In the genomic region with DNA sequence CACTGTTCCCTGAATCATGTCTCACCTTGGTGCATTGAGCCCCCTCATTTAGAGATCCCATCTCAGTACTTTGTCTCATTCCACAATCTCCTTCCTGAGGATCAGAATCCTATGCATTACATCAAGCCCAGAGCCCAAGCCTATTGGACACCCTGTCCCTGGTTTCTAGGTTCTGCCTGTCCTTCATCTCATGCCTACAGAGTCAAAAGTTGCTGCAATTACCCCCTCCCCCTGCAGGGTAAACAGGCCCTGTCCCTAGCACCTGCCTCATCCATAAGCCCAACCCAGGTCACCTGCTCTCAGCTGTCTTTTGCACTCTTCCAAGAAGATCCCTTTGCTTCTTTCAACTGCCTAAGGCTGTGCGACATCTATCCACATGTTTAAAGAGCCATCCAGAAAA, we compare ENCODE assay signal across 15 cellular contexts.
DNase-seq lines count a peak whose midpoint lies in the region; TF ChIP-seq lines count a peak whose summit lies in the region.
"Had no signal": no experiment of that assay in that cellular context is flagged by ENCODE, and none has a peak within 500 bp of the region (broad histone marks: within the 10 kb centered on the region; RNA-seq: fewer than 3 reads in every experiment).

No MANE protein-coding gene starts in this region.

- no peaks in the 10 kb centered on the region for H3K9me3 Mint-ChIP-seq in nephron progenitor cell

- DNase-seq in NCI-H82 (lab: John Stamatoyannopoulos, UW) (peak; percentile 32), NCI-H82 treated with DMSO at 0.1 percent for 48 hours (lab: John Stamatoyannopoulos, UW; ENCODE audit: unreplicated experiment) (no peak), NCI-H526 treated with DMSO at 0.1 percent for 48 hours (lab: John Stamatoyannopoulos, UW) (peak; percentile 12), hepatocyte (ENCODE audit: low spot score) (peak; percentile 11), NCI-H226 (no peak), nephron progenitor cell (no peak), kidney tubule cell (ENCODE audit: low spot score) (no peak)
- DNase-seq: C1 segment of cervical spinal cord, DMS 273 treated with DMSO at 0.1 percent for 48 hours, Karpas-422, MM.1S, NCI-H2029, NCI-H2171 treated with DMSO at 0.1 percent for 48 hours, SJCRH30 had no signal

- H3K27ac Mint-ChIP-seq in nephron progenitor cell, result no peak overlapping the region

- no peak overlapping the region for H3K4me3 ChIP-seq in hepatocyte
- H3K4me3 ChIP-seq: A549, SJCRH30 had no signal

- no peaks in the 10 kb centered on the region for H3K9me3 ChIP-seq in hepatocyte (ENCODE audit: low read depth)
- H3K9me3 ChIP-seq: A549, SJCRH30 had no signal

- H4K20me1 ChIP-seq in hepatocyte (ENCODE audit: insufficient read depth, poor library complexity, severe bottlenecking), result no peaks in the 10 kb centered on the region

- no peaks in the 10 kb centered on the region for H3K27me3 ChIP-seq in hepatocyte

- peaks cover 29% of the 10 kb centered on the region for H3K4me1 Mint-ChIP-seq in nephron progenitor cell

- H3K4me1 ChIP-seq in hepatocyte (ENCODE audit: insufficient read depth), result peaks cover 48% of the 10 kb centered on the region
- H3K4me1 ChIP-seq: A549, SJCRH30 had no signal

- 96% methylated on average over 1 of the region's 1 CpG for WGBS in hepatocyte (ENCODE audit: low lambda C conversion rate, missing lambda C conversion rate)

- no peaks in the 10 kb centered on the region for H3K9me2 ChIP-seq in hepatocyte (replicated peaks; ENCODE audit: insufficient read depth)

- peaks cover 2% of the 10 kb centered on the region for H3K27me3 Mint-ChIP-seq in nephron progenitor cell (ENCODE audit: low read depth, poor library complexity)

- H3K36me3 ChIP-seq in hepatocyte (replicated peaks; ENCODE audit: insufficient read depth, low read depth), result no peaks in the 10 kb centered on the region
- H3K36me3 ChIP-seq: SJCRH30 had no signal

- H3K36me3 Mint-ChIP-seq in nephron progenitor cell (ENCODE audit: low read depth), result no peaks in the 10 kb centered on the region

- H3K27ac ChIP-seq in hepatocyte, result peak overlapping the region; percentile 42
- H3K27ac ChIP-seq: A549, SJCRH30 had no signal

- TF ChIP-seq CTCF in hepatocyte (IDR thresholded peaks at IDR 0.05; ENCODE audit: poor library complexity) (no peak), nephron progenitor cell (IDR thresholded peaks at IDR 0.05) (no peak)

- no peak overlapping the region for H3K4me2 ChIP-seq in hepatocyte
- H3K4me2 ChIP-seq: A549 had no signal

- no peaks in the 10 kb centered on the region for H3K79me2 ChIP-seq in hepatocyte

- no peak overlapping the region for H2AFZ ChIP-seq in hepatocyte

- H3K4me3 Mint-ChIP-seq in nephron progenitor cell, result no peak overlapping the region

Comparison
In these comparisons a context has a peak if more than half of its experiments do, and no peak if none do; other contexts are left out.
1. DNase-seq: peak in NCI-H82 (single experiment), NCI-H526 treated with DMSO at 0.1 percent for 48 hours (single experiment) and hepatocyte (single experiment); none in NCI-H82 treated with DMSO at 0.1 percent for 48 hours (single experiment), NCI-H226 (single experiment), nephron progenitor cell (single experiment) and kidney tubule cell (single experiment).